In the genomic region with DNA sequence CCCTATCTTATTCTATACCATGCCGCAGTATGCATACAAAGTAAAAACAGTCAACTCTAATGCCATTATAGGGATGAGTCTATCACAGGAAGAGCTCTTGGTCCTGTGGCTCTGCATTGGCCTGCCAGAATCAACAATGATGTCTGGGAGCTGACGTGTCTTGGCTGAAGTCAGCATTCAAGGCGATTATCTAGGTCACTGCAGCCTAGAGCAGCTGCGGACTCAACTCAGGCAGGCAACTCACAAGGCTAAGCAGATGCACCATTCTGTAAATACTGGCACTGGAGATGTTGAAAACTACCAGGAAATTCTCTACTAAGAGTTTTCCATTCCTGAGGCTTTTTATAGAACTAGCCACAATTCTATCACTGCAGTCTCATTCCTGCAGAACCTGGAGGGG, we compare ENCODE assay signal across 9 cellular contexts. TPM values are rescaled to one million over a fixed set of nuclear protein-coding genes. Genes with fewer than 3 reads are reported as not detected.
DNase-seq lines count a peak whose midpoint lies in the region; TF ChIP-seq lines count a peak whose summit lies in the region.
"Had no signal": no experiment of that assay in that cellular context is flagged by ENCODE, and none has a peak within 500 bp of the region (broad histone marks: within the 10 kb centered on the region; RNA-seq: fewer than 3 reads in every experiment).

No MANE protein-coding gene starts in this region.

- intact Hi-C loops in vagina (cut with DNase I), result loop anchor here (5.0 kb wide), 1 partner anchor 108 kb away; no protein-coding TSS in a partner anchor

- H3K4me1 ChIP-seq in muscle layer of colon (ENCODE audit: insufficient read depth, low read length) (peaks cover 21% of the 10 kb centered on the region), vagina (peaks cover 4% of the 10 kb centered on the region)

- DNase-seq in NCI-H2029 (lab: John Stamatoyannopoulos, UW) (peak; percentile 20), NCI-H2029 treated with DMSO at 0.1 percent for 48 hours (lab: John Stamatoyannopoulos, UW) (no peak), fibroblast of mammary gland (ENCODE audit: low read depth) (peak; percentile 98), vagina (ENCODE audit: extremely low spot score in 2 of 2) (peak in 1 of 2 donors; percentile 94), DMS153 treated with DMSO at 0.1 percent for 48 hours (lab: John Stamatoyannopoulos, UW; ENCODE audit: unreplicated experiment) (no peak), H7 (no peak)
- DNase-seq in activated CD4-positive, alpha-beta T cell treated with anti-CD3 and anti-CD28 coated beads, Interleukin-2, amount 50 U/mL, for 48 hours, result no peak
- DNase-seq: stimulated activated naive CD4-positive, alpha-beta T cell treated with Interleukin-2 at 50 U/mL for 16 hours had no signal

- H3K36me3 ChIP-seq in muscle layer of colon (ENCODE audit: insufficient read depth, low read length), result no peaks in the 10 kb centered on the region
- no peaks in the 10 kb centered on the region for H3K36me3 ChIP-seq in vagina
- H3K36me3 ChIP-seq in H7 (replicated peaks; ENCODE audit: control insufficient read depth, insufficient read depth, low read length), result no peaks in the 10 kb centered on the region

- H3K27me3 ChIP-seq in muscle layer of colon (ENCODE audit: control insufficient read depth in 1 of 2, insufficient read depth in 2 of 2, low read length in 2 of 2) (no peaks in the 10 kb centered on the region), vagina (no peaks in the 10 kb centered on the region), H7 (ENCODE audit: control insufficient read depth, insufficient read depth, low read length) (no peaks in the 10 kb centered on the region)

- H3K4me3 ChIP-seq in fibroblast of mammary gland (ENCODE audit: control insufficient read depth, low read depth, low read length), result no peak overlapping the region
- no peak overlapping the region for H3K4me3 ChIP-seq in muscle layer of colon (ENCODE audit: low read depth in 1 of 2, low read length in 2 of 2)
- H3K4me3 ChIP-seq in vagina, result no peak overlapping the region
- no peak overlapping the region for H3K4me3 ChIP-seq in H7 (ENCODE audit: insufficient read depth, low read depth, low read length)

- H3K27ac ChIP-seq in muscle layer of colon (ENCODE audit: low read depth, low read length), result peak overlapping the region; percentile 89
- peak overlapping the region; percentile 67 for H3K27ac ChIP-seq in vagina

- no peak for TF ChIP-seq POLR2A in vagina (IDR thresholded peaks at IDR 0.05)

- H3K9me3 ChIP-seq in muscle layer of colon (ENCODE audit: low read length) (no peaks in the 10 kb centered on the region), vagina (no peaks in the 10 kb centered on the region)

- no peak overlapping the region for H3K9ac ChIP-seq in muscle layer of colon (ENCODE audit: low read length)

- TF ChIP-seq CTCF in fibroblast of mammary gland (conservative IDR thresholded peaks at IDR 0.05; ENCODE audit: control insufficient read depth, insufficient read depth, low read depth, low read length) (no peak), vagina (IDR thresholded peaks at IDR 0.05) (no peak)

RNA-seq across cellular contexts. Expression of a gene that starts 13.3 kb away (rescaled TPM):
- not detected for total RNA-seq in vagina
- total RNA-seq in H7 (2014; rRNA removed; shearing (Covaris generic)), result not detected in 2 replicates

RNA-seq across cellular contexts. Expression of a gene that starts 23.0 kb away (rescaled TPM):
- total RNA-seq in vagina, result 1.2 TPM
- total RNA-seq in H7 (2014; rRNA removed; shearing (Covaris generic)), result 3.3 and 4.2 TPM in 2 replicates

RNA-seq across cellular contexts. Expression of a gene that starts 49.7 kb away (rescaled TPM):
- 1.7 TPM for total RNA-seq in vagina
- total RNA-seq in H7 (2014; rRNA removed; shearing (Covaris generic)), result 0.15 TPM in 1 of 2 replicates, not detected in the other

Comparison
In these comparisons a context has a peak if more than half of its experiments do, and no peak if none do; other contexts are left out.
1. DNase-seq: peak in NCI-H2029 (single experiment) and fibroblast of mammary gland (single experiment); none in NCI-H2029 treated with DMSO at 0.1 percent for 48 hours (single experiment), DMS153 treated with DMSO at 0.1 percent for 48 hours (single experiment), H7 (single experiment) and activated CD4-positive, alpha-beta T cell treated with anti-CD3 and anti-CD28 coated beads, Interleukin-2, amount 50 U/mL, for 48 hours (0 of 2).